In the genomic region with DNA sequence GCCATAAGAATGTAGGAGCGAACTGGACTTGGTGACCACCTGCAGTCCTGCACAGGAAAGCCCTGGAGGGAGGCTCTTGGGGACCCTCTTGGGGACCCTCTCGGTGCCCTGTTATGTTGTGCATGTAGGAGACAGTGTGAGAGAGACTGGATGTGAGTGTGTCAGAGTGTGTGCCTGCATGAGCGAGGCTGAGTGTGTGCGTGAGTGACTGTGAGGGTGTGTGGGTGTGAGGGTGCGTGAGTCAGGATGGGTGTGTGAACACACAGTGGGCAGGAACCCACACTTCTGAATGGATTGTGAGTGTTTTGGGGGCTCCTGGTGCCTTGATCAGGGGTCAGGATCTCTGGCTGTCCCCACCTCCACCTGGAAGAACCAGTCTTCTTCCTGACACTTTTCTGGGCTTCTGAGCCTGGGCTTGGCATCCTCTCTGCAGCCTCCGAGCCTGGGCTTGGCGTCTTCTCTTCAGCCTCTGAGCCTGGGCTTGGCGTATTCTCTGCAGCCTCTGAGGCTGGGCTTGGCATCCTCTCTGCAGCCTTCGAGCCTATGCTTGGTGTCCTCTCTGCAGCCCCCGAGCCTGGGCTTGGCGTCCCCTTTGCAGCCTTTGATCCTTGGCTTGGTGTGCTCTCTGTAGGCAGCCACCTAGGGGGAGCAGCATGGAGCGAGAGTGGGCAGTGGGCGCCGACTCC, we compare ENCODE assay signal across 23 cellular contexts. TPM values are rescaled to one million over a fixed set of nuclear protein-coding genes. Genes with fewer than 3 reads are reported as not detected.
DNase-seq lines count a peak whose midpoint lies in the region; ATAC-seq and TF ChIP-seq lines count a peak whose summit lies in the region.
"Had no signal": no experiment of that assay in that cellular context is flagged by ENCODE, and none has a peak within 500 bp of the region (broad histone marks: within the 10 kb centered on the region; RNA-seq: fewer than 3 reads in every experiment).

No MANE protein-coding gene starts in this region.

- H3K4me1 Mint-ChIP-seq in IgD-negative memory B cell: peaks cover 16 to 19% (median 17%) of the 10 kb centered on the region in 3 donors

- H3K27ac Mint-ChIP-seq in IgD-negative memory B cell: peak overlapping the region in 1 of 3 donors; percentile 73
- H3K27ac Mint-ChIP-seq: activated CD8-positive, alpha-beta memory T cell treated with anti-CD3 and anti-CD28 coated beads, Interleukin-2, amount 10 ng/mL, durations not matched to agents 7 days and 5 days; T-cell had no signal

- H3K9me3 Mint-ChIP-seq in IgD-negative memory B cell: no peaks in the 10 kb centered on the region
- H3K9me3 Mint-ChIP-seq: T-cell had no signal

- peaks cover 0 to 3% of the 10 kb centered on the region in 2 donors for H3K4me1 ChIP-seq in ascending aorta
- peaks cover 14% of the 10 kb centered on the region for H3K4me1 ChIP-seq in MM.1S (ENCODE audit: low read length)
- H3K4me1 ChIP-seq: colonic mucosa, thyroid gland had no signal

- no peaks in the 10 kb centered on the region for H3K79me2 ChIP-seq in MM.1S (ENCODE audit: low read length)

- in situ Hi-C loops in G401 (cut with HindIII; ENCODE audit: low sequenced_read_pairs): no loop called here

- no peak overlapping the region for H2AFZ ChIP-seq in MM.1S (ENCODE audit: low read length)

- no peak for TF ChIP-seq CTCF in ascending aorta (IDR thresholded peaks at IDR 0.05)
- no peak for TF ChIP-seq CTCF in MM.1S (IDR thresholded peaks at IDR 0.05; ENCODE audit: low read length)

- H3K27me3 ChIP-seq in ascending aorta (no peaks in the 10 kb centered on the region), MM.1S (replicated peaks; ENCODE audit: insufficient read depth, low read length) (no peaks in the 10 kb centered on the region)
- H3K27me3 ChIP-seq: BE2C, colonic mucosa, ovary, thyroid gland had no signal

- H3K4me2 ChIP-seq in MM.1S (ENCODE audit: low read depth, low read length): no peak overlapping the region

- H3K36me3 ChIP-seq in ascending aorta: no peaks in the 10 kb centered on the region
- no peaks in the 10 kb centered on the region for H3K36me3 ChIP-seq in MM.1S (replicated peaks; ENCODE audit: insufficient read depth, low read length)
- H3K36me3 ChIP-seq: BE2C, colonic mucosa, ovary, thyroid gland, WERI-Rb-1 had no signal

- no peaks in the 10 kb centered on the region for H4K20me1 ChIP-seq in MM.1S (ENCODE audit: insufficient read depth, low read length)

- no peaks in the 10 kb centered on the region for H3K9me3 ChIP-seq in ascending aorta
- H3K9me3 ChIP-seq in MM.1S (replicated peaks; ENCODE audit: insufficient read depth, low read length): no peaks in the 10 kb centered on the region
- H3K9me3 ChIP-seq: BE2C, colonic mucosa, ovary, thyroid gland had no signal

- H3F3A ChIP-seq in MM.1S (ENCODE audit: insufficient read depth, low read length): peaks cover 7% of the 10 kb centered on the region; the same call in 1 of the 2 replicates

- no peaks in the 10 kb centered on the region for H3K36me3 Mint-ChIP-seq in IgD-negative memory B cell
- H3K36me3 Mint-ChIP-seq: activated CD8-positive, alpha-beta memory T cell treated with anti-CD3 and anti-CD28 coated beads, Interleukin-2, amount 10 ng/mL, durations not matched to agents 7 days and 5 days; T-cell had no signal

- H3K27me3 Mint-ChIP-seq in IgD-negative memory B cell: peaks cover 3% of the 10 kb centered on the region

- H3K9ac ChIP-seq in MM.1S (ENCODE audit: low read length): no peak overlapping the region

- H3K4me3 ChIP-seq in ascending aorta (no peak overlapping the region), MM.1S (ENCODE audit: low read length) (no peak overlapping the region)
- H3K4me3 ChIP-seq: colonic mucosa, ovary, thyroid gland had no signal

- no peaks in the 10 kb centered on the region for H3K9me2 ChIP-seq in MM.1S (replicated peaks; ENCODE audit: insufficient read depth, low read length)

- H3K27ac ChIP-seq in ascending aorta (no peak overlapping the region), MM.1S (ENCODE audit: low read length) (no peak overlapping the region)
- H3K27ac ChIP-seq: colonic mucosa, ovary, thyroid gland had no signal

- DNase-seq in G401 (ENCODE audit: low spot score) (peak; percentile 25), sciatic nerve (ENCODE audit: low spot score) (peak; percentile 38), ascending aorta (ENCODE audit: low spot score in 2 of 2) (no peak), MM.1S (no peak)
- no peak for DNase-seq in activated CD4-positive, CD25-positive, alpha-beta regulatory T cell treated with anti-CD3 and anti-CD28 coated beads, Interleukin-2, amount 50 U/mL, for 72 hours
- DNase-seq: activated CD8-positive, alpha-beta memory T cell treated with anti-CD3 and anti-CD28 coated beads, Interleukin-2, amount 10 ng/mL, durations not matched to agents 7 days and 5 days; activated gamma-delta T cell treated with Interleukin-2 at 50 U/mL for 16 hours; colonic mucosa; GF-D8; GOT3; KG1; NCI-H1105; NCI-H2171; ovary; small intestine; stimulated activated CD4-positive, alpha-beta T cell treated with anti-CD3 and anti-CD28 coated beads, Interleukin-4, amount 100 ng/mL, for 24 hours; T-cell; thyroid gland; WERI-Rb-1 had no signal

- H3K4me3 Mint-ChIP-seq in IgD-negative memory B cell: peak overlapping the region in 3 of 4 donors; percentile 15 to 63 (median 39)
- H3K4me3 Mint-ChIP-seq: activated CD8-positive, alpha-beta memory T cell treated with anti-CD3 and anti-CD28 coated beads, Interleukin-2, amount 10 ng/mL, durations not matched to agents 7 days and 5 days had no signal

- intact Hi-C loops in sciatic nerve (cut with DNase I): no loop called here
- intact Hi-C loops in ascending aorta (cut with DNase I): no loop called here

- ATAC-seq in esophagus mucosa (peak; percentile 22), sciatic nerve (no peak), HG03139 (IDR thresholded peaks at IDR 0.05; ENCODE audit: unreplicated experiment) (no peak)

RNA-seq across cellular contexts. Expression of a gene that starts 25.6 kb away (rescaled TPM):
- 5.0 and 7.4 TPM in 2 replicates for total RNA-seq in G401 (2014; rRNA removed; shearing (Covaris generic))
- polyA plus RNA-seq in IgD-negative memory B cell: 1.5 TPM
- total RNA-seq in esophagus mucosa (0.68 TPM), sciatic nerve (22.6 TPM), ascending aorta (7.2 TPM)

Comparison
In these comparisons a context has a peak if more than half of its experiments do, and no peak if none do; other contexts are left out.
1. DNase-seq: peak in G401 (single experiment) and sciatic nerve (single experiment); none in activated CD4-positive, CD25-positive, alpha-beta regulatory T cell treated with anti-CD3 and anti-CD28 coated beads, Interleukin-2, amount 50 U/mL, for 72 hours (single experiment), ascending aorta (0 of 2) and MM.1S (single experiment).